In the genomic region with DNA sequence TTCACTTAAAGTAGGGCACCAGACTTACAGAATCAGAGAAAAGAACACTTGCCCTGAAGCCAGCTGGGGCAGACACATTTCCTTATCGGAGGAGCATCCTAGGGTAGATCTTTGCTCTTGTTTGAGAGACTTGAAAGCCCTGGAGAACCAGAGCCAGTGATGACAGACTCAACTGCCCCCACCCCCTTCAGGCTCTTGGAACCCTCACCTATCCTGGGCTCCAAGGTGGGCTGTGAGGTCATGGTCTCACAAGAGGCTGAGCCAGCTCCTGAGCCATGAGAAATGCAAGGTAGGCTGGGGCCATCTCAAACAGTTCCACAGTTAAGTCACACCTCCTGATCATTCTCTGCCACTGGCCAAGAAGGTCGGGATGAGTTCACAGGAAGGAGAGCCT, we compare ENCODE assay signal across 1 cellular context.
TF ChIP-seq lines count a peak whose summit lies in the region.

No MANE protein-coding gene starts in this region.

TF ChIP-seq in GM23338, 12 proteins besides CTCF, POLR2A, EP300 and RAD21 (continued from another document):
- TF ChIP-seq EZH2 (IDR thresholded peaks at IDR 0.05; ENCODE audit: low read depth, unreplicated experiment) (peak; percentile 14), ZNF331 (CRISPR knock-in tag; IDR thresholded peaks at IDR 0.05; ENCODE audit: low read depth) (no peak)
TF ChIP-seq in GM23338: peak in this region for 1.
